Comparison of ENCODE assay signal across 9 cellular contexts in genomic region chr22:30087037-30087436, GRCh38. TPM values are rescaled to one million over a fixed set of nuclear protein-coding genes. Genes with fewer than 3 reads are reported as not detected.
DNase-seq lines count a peak whose midpoint lies in the region; ATAC-seq, FAIRE-seq and TF ChIP-seq lines count a peak whose summit lies in the region.
"Not testable (repeated sequence)": the region's sequence is repeated elsewhere in the genome, so short reads cannot be mapped to it uniquely, and the experiment has no call there.
"Had no signal": no experiment of that assay in that cellular context is flagged by ENCODE, and none has a peak within 500 bp of the region (broad histone marks: within the 10 kb centered on the region; RNA-seq: fewer than 3 reads in every experiment).

No MANE protein-coding gene starts in this region.

- not testable (repeated sequence) for H3K36me3 ChIP-seq in IMR-90 (ENCODE audit: control insufficient read depth, insufficient read depth, low read length); bronchial epithelial cell (ENCODE audit: control insufficient read depth, insufficient read depth, low read length); mesenchymal stem cell (ENCODE audit: control insufficient read depth in 1 of 2, insufficient read depth in 2 of 2, low read depth in 1 of 2, low read length in 2 of 2)

- not testable (repeated sequence) for H3K9ac ChIP-seq in IMR-90 (ENCODE audit: low read depth, low read length); mesenchymal stem cell (ENCODE audit: low read length)

- not testable (repeated sequence) for H3K36me3 Mint-ChIP-seq in activated naive CD4-positive, alpha-beta T cell treated with anti-CD3 and anti-CD28 coated beads, Interleukin-2, amount 50 U/mL, for 24 hours

- DNase-seq in ACHN: peak; percentile 62
- DNase-seq in ELR (ENCODE audit: low read depth): peak; percentile 35
- DNase-seq in IMR-90: peak; percentile 43
- peak; percentile 21 for DNase-seq in RPMI7951 (ENCODE audit: low read depth)
- DNase-seq in bronchial epithelial cell (ENCODE audit: low read depth): peak; percentile 90
- DNase-seq in fibroblast of the aortic adventitia (ENCODE audit: low read depth): peak; percentile 28
- not testable (repeated sequence) for DNase-seq in mesenchymal stem cell

- not testable (repeated sequence) for H2BK120ac ChIP-seq in IMR-90 (ENCODE audit: low read depth, low read length); mesenchymal stem cell (ENCODE audit: low read depth, low read length)

- POLR2A ChIA-PET in IMR-90 (lab: Charles Lee; ENCODE audit: unreplicated experiment): not testable (repeated sequence)

- WGBS in IMR-90 (ENCODE audit: extremely low coverage in 2 of 2, insufficient read length in 1 of 2), 2 experiments: no CpG with 5 or more reads among the region's 5 CpGs
- 73% methylated on average over 5 of the region's 5 CpGs for WGBS in mesenchymal stem cell

- H3K9me1 ChIP-seq in IMR-90 (ENCODE audit: insufficient read depth, low read length): not testable (repeated sequence)

- not testable (repeated sequence) for H2AK9ac ChIP-seq in IMR-90 (replicated peaks; ENCODE audit: low read depth, low read length, poor library complexity)

- H3K9me3 ChIP-seq in IMR-90 (ENCODE audit: control insufficient read depth, insufficient read depth, low read length); mesenchymal stem cell (ENCODE audit: control insufficient read depth, low read length): not testable (repeated sequence)

- H3K23ac ChIP-seq in IMR-90 (ENCODE audit: low read depth, low read length); mesenchymal stem cell (ENCODE audit: low read length in 2 of 2): not testable (repeated sequence)

- H3K4me3 Mint-ChIP-seq in activated naive CD4-positive, alpha-beta T cell treated with anti-CD3 and anti-CD28 coated beads, Interleukin-2, amount 50 U/mL, for 24 hours: not testable (repeated sequence)

- not testable (repeated sequence) for H2BK12ac ChIP-seq in mesenchymal stem cell (ENCODE audit: low read length in 2 of 2)

- not testable (repeated sequence) for H3K4me1 ChIP-seq in IMR-90 (ENCODE audit: control insufficient read depth, insufficient read depth, low read length); mesenchymal stem cell (ENCODE audit: control insufficient read depth, insufficient read depth, low read depth, low read length)

- TF ChIP-seq RAD21 in IMR-90 (IDR thresholded peaks at IDR 0.05; ENCODE audit: low read length): not testable (repeated sequence)

- not testable (repeated sequence) for H3K79me1 ChIP-seq in IMR-90 (ENCODE audit: low read depth in 1 of 2, low read length in 2 of 2); mesenchymal stem cell (replicated peaks; ENCODE audit: low read length, poor library complexity, severe bottlenecking)

- H2AK5ac ChIP-seq in IMR-90 (ENCODE audit: low read depth, low read length); mesenchymal stem cell (ENCODE audit: low read length, severe bottlenecking): not testable (repeated sequence)

- H3K9me3 Mint-ChIP-seq in activated naive CD4-positive, alpha-beta T cell treated with anti-CD3 and anti-CD28 coated beads, Interleukin-2, amount 50 U/mL, for 24 hours: not testable (repeated sequence)

- intact Hi-C loops in IMR-90 (cut with micrococcal nuclease): loop anchor here (5.0 kb wide), 1 partner anchor 385 kb away; no protein-coding TSS in a partner anchor

- not testable (repeated sequence) for H2AFZ ChIP-seq in IMR-90 (replicated peaks; ENCODE audit: low read length, poor library complexity); mesenchymal stem cell (ENCODE audit: low read depth, low read length)

- FAIRE-seq in bronchial epithelial cell (lab: Jason Lieb, UNC): not testable (repeated sequence)

- CTCF ChIA-PET in IMR-90 (lab: Yijun Ruan, JAX): not testable (repeated sequence)

- H3K4me2 ChIP-seq in IMR-90 (ENCODE audit: low read depth, low read length); mesenchymal stem cell (ENCODE audit: low read length, poor library complexity, severe bottlenecking): not testable (repeated sequence)

- not testable (repeated sequence) for H3K27ac ChIP-seq in IMR-90 (ENCODE audit: insufficient read depth, low read length)
- peak overlapping the region; percentile 83 for H3K27ac ChIP-seq in mesenchymal stem cell (ENCODE audit: low read length, poor library complexity, severe bottlenecking)

- not testable (repeated sequence) for H2BK20ac ChIP-seq in IMR-90 (ENCODE audit: low read depth, low read length)

- not testable (repeated sequence) for H3K56ac ChIP-seq in IMR-90 (ENCODE audit: extremely low read depth, insufficient read depth, low read length)

- in situ Hi-C loops in ACHN (cut with HindIII; ENCODE audit: low pct_ligation_motif_present, low pct_unique_long_range_greater_than_20kb, low sequenced_read_pairs): not testable (repeated sequence)
- in situ Hi-C loops in IMR-90 (cut with MboI; ENCODE audit: low sequenced_read_pairs): loop anchor here (10.0 kb wide), 1 partner anchor 452 kb away; no protein-coding TSS in a partner anchor

- H3K4me3 ChIP-seq in IMR-90 (ENCODE audit: insufficient read depth, low read depth, low read length); bronchial epithelial cell (ENCODE audit: low read depth, low read length); fibroblast of the aortic adventitia (ENCODE audit: low read depth, low read length); mesenchymal stem cell (ENCODE audit: insufficient read depth in 1 of 2, low read depth in 1 of 2, low read length in 2 of 2): not testable (repeated sequence)

- dilution Hi-C loops in IMR-90 (cut with HindIII; ENCODE audit: low sequenced_read_pairs, unreplicated experiment): not testable (repeated sequence)

- TF ChIP-seq CTCF in IMR-90 (conservative IDR thresholded peaks at IDR 0.05; ENCODE audit: low read depth, low read length); bronchial epithelial cell (IDR thresholded peaks at IDR 0.05; ENCODE audit: insufficient read depth, low read length, severe bottlenecking); fibroblast of the aortic adventitia (IDR thresholded peaks at IDR 0.05; ENCODE audit: insufficient read depth, low read length): not testable (repeated sequence)

- not testable (repeated sequence) for H3K14ac ChIP-seq in IMR-90 (replicated peaks; ENCODE audit: low read depth, low read length); mesenchymal stem cell (ENCODE audit: low read length in 2 of 2)

- not testable (repeated sequence) for H3K27me3 Mint-ChIP-seq in activated naive CD4-positive, alpha-beta T cell treated with anti-CD3 and anti-CD28 coated beads, Interleukin-2, amount 50 U/mL, for 24 hours

- not testable (repeated sequence) for H3K4me1 Mint-ChIP-seq in activated naive CD4-positive, alpha-beta T cell treated with anti-CD3 and anti-CD28 coated beads, Interleukin-2, amount 50 U/mL, for 24 hours

- ATAC-seq in IMR-90 (ENCODE audit: low read depth): not testable (repeated sequence)

- not testable (repeated sequence) for H2BK5ac ChIP-seq in IMR-90 (ENCODE audit: low read depth, low read length, poor library complexity, severe bottlenecking); mesenchymal stem cell (ENCODE audit: low read depth, low read length, poor library complexity, severe bottlenecking)

- not testable (repeated sequence) for H4K20me1 ChIP-seq in IMR-90 (ENCODE audit: insufficient read depth, low read length)

- not testable (repeated sequence) for TF ChIP-seq POLR2A in IMR-90 (IDR thresholded peaks at IDR 0.05; ENCODE audit: low read depth, low read length)

- H4K8ac ChIP-seq in IMR-90 (ENCODE audit: low read depth in 2 of 2, low read length in 2 of 2); mesenchymal stem cell (ENCODE audit: low read length): not testable (repeated sequence)

- not testable (repeated sequence) for H4K91ac ChIP-seq in IMR-90 (ENCODE audit: insufficient read depth, low read depth, low read length); mesenchymal stem cell (ENCODE audit: low read length)

- not testable (repeated sequence) for H3K18ac ChIP-seq in IMR-90 (ENCODE audit: low read depth, low read length); mesenchymal stem cell (ENCODE audit: low read depth in 1 of 2, low read length in 2 of 2)

- not testable (repeated sequence) for H3K27me3 ChIP-seq in IMR-90 (ENCODE audit: control insufficient read depth, insufficient read depth, low read length); bronchial epithelial cell (ENCODE audit: control insufficient read depth, insufficient read depth, low read length); mesenchymal stem cell (ENCODE audit: control insufficient read depth in 1 of 2, insufficient read depth in 1 of 2, low read length in 2 of 2)

- not testable (repeated sequence) for H3K4ac ChIP-seq in IMR-90 (ENCODE audit: low read depth, low read length); mesenchymal stem cell (ENCODE audit: low read depth in 1 of 2, low read length in 2 of 2)

- not testable (repeated sequence) for H2BK15ac ChIP-seq in IMR-90 (ENCODE audit: low read depth, low read length); mesenchymal stem cell (ENCODE audit: low read depth, poor library complexity, severe bottlenecking)

- BruUV-seq in IMR-90 (replicated peaks; lab: Mats Ljungman, UMichigan): not testable (repeated sequence)

- H4K5ac ChIP-seq in IMR-90 (ENCODE audit: low read depth, low read length): not testable (repeated sequence)

- peak overlapping the region; percentile 13 for H3K27ac Mint-ChIP-seq in activated naive CD4-positive, alpha-beta T cell treated with anti-CD3 and anti-CD28 coated beads, Interleukin-2, amount 50 U/mL, for 24 hours

TF ChIP-seq in IMR-90, 13 proteins besides CTCF, POLR2A, EP300 and RAD21:
- TF ChIP-seq CEBPB (IDR thresholded peaks at IDR 0.05; ENCODE audit: low read depth, low read length) (peak; percentile 43; the same call in 1 of the 2 replicates), FOS (IDR thresholded peaks at IDR 0.05; ENCODE audit: low read depth, low read length) (0 out of 2 replicates have a peak, but pooled peaks have one; percentile 12)

RNA-seq across cellular contexts. Expression of gene HORMAD2, which starts 6.8 kb away (rescaled TPM):
- total RNA-seq in IMR-90 (2012; rRNA removed): not detected in 2 replicates
- polyA plus RNA-seq in IMR-90 (2012; rRNA removed): not detected in 2 replicates
- polyA plus RNA-seq in IMR-90 (2012; cell fraction: cytosol; rRNA removed): not detected in 2 replicates
- polyA plus RNA-seq in IMR-90 (2012; cell fraction: nucleus; rRNA removed; ENCODE audit: low replicate concordance): not detected in 2 replicates
- total RNA-seq in RPMI7951 (2014; rRNA removed; shearing (Covaris generic)): not detected in 2 replicates
- total RNA-seq in bronchial epithelial cell: not detected in 2 replicates
- total RNA-seq in fibroblast of the aortic adventitia (ENCODE audit: low replicate concordance): not detected in 2 replicates
- not detected for polyA plus RNA-seq in mesenchymal stem cell (2013, experiment 1 of 2)
- polyA plus RNA-seq in mesenchymal stem cell (2013, experiment 2 of 2): not detected
- total RNA-seq: H9 had no signal
